In genomic region chr4:148425327-148426110, GRCh38 we compare ENCODE assay signal across 11 cellular contexts. TPM values are rescaled to one million over a fixed set of nuclear protein-coding genes. Genes with fewer than 3 reads are reported as not detected.
A peak's percentile ranks its signal among the peaks of the same experiment; 100 is the strongest.
DNase-seq lines count a peak whose midpoint lies in the region; ATAC-seq and TF ChIP-seq lines count a peak whose summit lies in the region.
"Had no signal": no experiment of that assay in that cellular context is flagged by ENCODE, and none has a peak within 500 bp of the region (broad histone marks: within the 10 kb centered on the region; RNA-seq: fewer than 3 reads in every experiment).

No MANE protein-coding gene starts in this region.

- H3K9ac ChIP-seq in IMR-90 (ENCODE audit: low read depth, low read length), result no peak overlapping the region
- H3K9ac ChIP-seq: KMS-11 had no signal

- H3K4me2 ChIP-seq in IMR-90 (ENCODE audit: low read depth, low read length), result no peak overlapping the region
- H3K4me2 ChIP-seq: KMS-11 had no signal

- H2BK15ac ChIP-seq in IMR-90 (ENCODE audit: low read depth, low read length), result no peak overlapping the region

- TF ChIP-seq POLR2A in IMR-90 (IDR thresholded peaks at IDR 0.05; ENCODE audit: low read depth, low read length), result no peak

- no peak overlapping the region for H3K4me3 ChIP-seq in IMR-90 (ENCODE audit: insufficient read depth, low read depth, low read length)
- H3K4me3 ChIP-seq in effector memory CD4-positive, alpha-beta T cell (ENCODE audit: insufficient read depth, low read depth, low read length, poor library complexity, severe bottlenecking), result no peak overlapping the region
- H3K4me3 ChIP-seq: cardiac muscle cell, right atrium auricular region had no signal

- H2BK120ac ChIP-seq in IMR-90 (ENCODE audit: low read depth, low read length), result no peak overlapping the region

- 96% methylated on average over 4 of the region's 5 CpGs; no CpG with 5 or more reads in 1 of the 2 experiments for WGBS in IMR-90 (ENCODE audit: extremely low coverage in 2 of 2, insufficient read length in 1 of 2), 2 experiments

- no peak overlapping the region for H4K91ac ChIP-seq in IMR-90 (ENCODE audit: insufficient read depth, low read depth, low read length)

- no peak overlapping the region for H2AK9ac ChIP-seq in IMR-90 (replicated peaks; ENCODE audit: low read depth, low read length, poor library complexity)

- no peak overlapping the region for H4K8ac ChIP-seq in IMR-90 (ENCODE audit: low read depth in 2 of 2, low read length in 2 of 2)

- H3K9me1 ChIP-seq in IMR-90 (ENCODE audit: insufficient read depth, low read length), result no peaks in the 10 kb centered on the region

- ATAC-seq in GM18498 (IDR thresholded peaks at IDR 0.05; ENCODE audit: unreplicated experiment), result peak; percentile 89
- peak; percentile 68 for ATAC-seq in GM21576 (IDR thresholded peaks at IDR 0.05; ENCODE audit: unreplicated experiment)
- no peak for ATAC-seq in IMR-90 (ENCODE audit: low read depth)
- no peak for ATAC-seq in HG02610 (IDR thresholded peaks at IDR 0.05; ENCODE audit: unreplicated experiment)

- no peak overlapping the region for H2AFZ ChIP-seq in IMR-90 (replicated peaks; ENCODE audit: low read length, poor library complexity)

- H3K79me1 ChIP-seq in IMR-90 (ENCODE audit: low read depth in 1 of 2, low read length in 2 of 2), result no peaks in the 10 kb centered on the region

- POLR2A ChIA-PET in IMR-90 (lab: Charles Lee; ENCODE audit: unreplicated experiment), result no interaction called here

- TF ChIP-seq CTCF in IMR-90 (conservative IDR thresholded peaks at IDR 0.05; ENCODE audit: low read depth, low read length), result 0 out of 2 replicates have a peak, but pooled peaks have one; percentile 7

- no TSS peak for BruUV-seq in IMR-90 (replicated peaks; lab: Mats Ljungman, UMichigan)

- no peak overlapping the region for H3K4ac ChIP-seq in IMR-90 (ENCODE audit: low read depth, low read length)

- H2AK5ac ChIP-seq in IMR-90 (ENCODE audit: low read depth, low read length), result no peak overlapping the region

- H3K9me3 ChIP-seq in IMR-90 (ENCODE audit: control insufficient read depth, insufficient read depth, low read length), result no peaks in the 10 kb centered on the region
- no peaks in the 10 kb centered on the region for H3K9me3 ChIP-seq in effector memory CD4-positive, alpha-beta T cell (ENCODE audit: control insufficient read depth, low read length)
- H3K9me3 ChIP-seq: right atrium auricular region had no signal

- no peak overlapping the region for H3K14ac ChIP-seq in IMR-90 (replicated peaks; ENCODE audit: low read depth, low read length)

- no peak overlapping the region for H3K56ac ChIP-seq in IMR-90 (ENCODE audit: extremely low read depth, insufficient read depth, low read length)

- H3K27ac ChIP-seq in IMR-90 (ENCODE audit: insufficient read depth, low read length), result no peak overlapping the region
- H3K27ac ChIP-seq in effector memory CD4-positive, alpha-beta T cell (ENCODE audit: insufficient read depth, low read length, poor library complexity, severe bottlenecking), result no peak overlapping the region
- H3K27ac ChIP-seq: cardiac muscle cell, KMS-11, right atrium auricular region had no signal

- intact Hi-C loops in IMR-90 (cut with micrococcal nuclease), result no loop called here

- H3K23ac ChIP-seq in IMR-90 (ENCODE audit: low read depth, low read length), result no peak overlapping the region

- H2BK20ac ChIP-seq in IMR-90 (ENCODE audit: low read depth, low read length), result no peak overlapping the region

- H3K36me3 ChIP-seq in IMR-90 (ENCODE audit: control insufficient read depth, insufficient read depth, low read length), result no peaks in the 10 kb centered on the region
- no peaks in the 10 kb centered on the region for H3K36me3 ChIP-seq in effector memory CD4-positive, alpha-beta T cell (ENCODE audit: control insufficient read depth, insufficient read depth, low read length)
- H3K36me3 ChIP-seq: cardiac muscle cell, right atrium auricular region had no signal

- H3K18ac ChIP-seq in IMR-90 (ENCODE audit: low read depth, low read length), result no peak overlapping the region

- no peaks in the 10 kb centered on the region for H4K20me1 ChIP-seq in IMR-90 (ENCODE audit: insufficient read depth, low read length)

- H2BK5ac ChIP-seq in IMR-90 (ENCODE audit: low read depth, low read length, poor library complexity, severe bottlenecking), result no peak overlapping the region

- 0 out of 2 replicates have a peak, but pooled peaks have one; percentile 13 for TF ChIP-seq RAD21 in IMR-90 (IDR thresholded peaks at IDR 0.05; ENCODE audit: low read length)

- no peaks in the 10 kb centered on the region for H3K27me3 ChIP-seq in IMR-90 (ENCODE audit: control insufficient read depth, insufficient read depth, low read length)
- H3K27me3 ChIP-seq in effector memory CD4-positive, alpha-beta T cell (replicated peaks; ENCODE audit: control insufficient read depth, insufficient read depth, low read length, poor library complexity, severe bottlenecking), result no peaks in the 10 kb centered on the region
- H3K27me3 ChIP-seq: cardiac muscle cell, right atrium auricular region had no signal

- in situ Hi-C loops in IMR-90 (cut with MboI; ENCODE audit: low sequenced_read_pairs), result no loop called here

- dilution Hi-C loops in IMR-90 (cut with HindIII; ENCODE audit: low sequenced_read_pairs, unreplicated experiment), result no loop called here

- no peak for DNase-seq in IMR-90
- DNase-seq in kidney tubule cell (ENCODE audit: low spot score), result peak; percentile 20
- DNase-seq in effector memory CD4-positive, alpha-beta T cell, result no peak
- DNase-seq in NCI-H146 (lab: John Stamatoyannopoulos, UW), result no peak
- DNase-seq in GM19238 (ENCODE audit: insufficient read length, low spot score), result no peak

- CTCF ChIA-PET in IMR-90 (lab: Yijun Ruan, JAX), result no interaction called here

- H3K4me1 ChIP-seq in IMR-90 (ENCODE audit: control insufficient read depth, insufficient read depth, low read length), result no peaks in the 10 kb centered on the region
- no peaks in the 10 kb centered on the region for H3K4me1 ChIP-seq in effector memory CD4-positive, alpha-beta T cell (ENCODE audit: control insufficient read depth, insufficient read depth, low read length, poor library complexity, severe bottlenecking)

- H4K5ac ChIP-seq in IMR-90 (ENCODE audit: low read depth, low read length), result no peak overlapping the region

TF ChIP-seq in IMR-90, 13 proteins besides CTCF, POLR2A, EP300 and RAD21:
- TF ChIP-seq RFX5 (IDR thresholded peaks at IDR 0.05; ENCODE audit: low read depth, low read length) (no peak), ELK1 (IDR thresholded peaks at IDR 0.05; ENCODE audit: borderline replicate concordance, low read depth, low read length) (no peak), USF2 (IDR thresholded peaks at IDR 0.05; ENCODE audit: low read depth, low read length) (no peak), SMC3 (IDR thresholded peaks at IDR 0.05; ENCODE audit: low read depth, low read length) (no peak), MXI1 (IDR thresholded peaks at IDR 0.05; ENCODE audit: borderline replicate concordance, low read depth, low read length) (no peak)

RNA-seq across cellular contexts. Expression of gene NR3C2, which starts 16.7 kb away (rescaled TPM):
- total RNA-seq in IMR-90 (2012; rRNA removed), result 1.9 and 2.3 TPM in 2 replicates
- 0.90 and 1.1 TPM in 2 replicates for polyA plus RNA-seq in IMR-90 (2012; rRNA removed)
- 0.30 and 0.43 TPM in 2 replicates for polyA plus RNA-seq in IMR-90 (2012; cell fraction: cytosol; rRNA removed)
- 0.24 and 1.3 TPM in 2 replicates for polyA plus RNA-seq in IMR-90 (2012; cell fraction: nucleus; rRNA removed; ENCODE audit: low replicate concordance)

Comparison
In these comparisons a context has a peak if more than half of its experiments do, and no peak if none do; other contexts are left out.
1. ATAC-seq: peak in GM18498 (single experiment) and GM21576 (single experiment); none in IMR-90 (single experiment) and HG02610 (single experiment).